In the genomic region with DNA sequence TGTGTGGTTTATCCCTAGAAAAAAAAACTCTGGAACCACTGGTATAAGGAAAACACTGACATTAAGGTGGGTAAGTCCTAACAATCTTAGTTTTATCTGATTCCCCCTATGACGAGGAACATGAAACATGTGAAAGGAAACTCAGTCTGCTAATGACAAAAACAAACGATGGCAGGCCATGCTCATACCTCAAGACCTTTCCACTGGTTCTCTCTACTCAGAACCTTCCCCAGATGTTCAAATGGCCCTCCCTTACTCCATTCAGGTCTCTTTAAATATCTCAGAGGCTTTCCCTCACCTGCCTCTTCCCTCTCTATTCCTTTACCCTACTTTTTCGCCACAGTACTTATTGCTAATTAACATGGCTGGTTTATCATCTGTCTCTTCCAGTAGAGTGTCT, we compare ENCODE assay signal across 10 cellular contexts. TPM values are rescaled to one million over a fixed set of nuclear protein-coding genes. Genes with fewer than 3 reads are reported as not detected.
DNase-seq lines count a peak whose midpoint lies in the region; ATAC-seq and TF ChIP-seq lines count a peak whose summit lies in the region.
"Had no signal": no experiment of that assay in that cellular context is flagged by ENCODE, and none has a peak within 500 bp of the region (broad histone marks: within the 10 kb centered on the region; RNA-seq: fewer than 3 reads in every experiment).

No MANE protein-coding gene starts in this region.

- H3K36me3 Mint-ChIP-seq in MCF 10A (ENCODE audit: insufficient read depth, unreplicated experiment) (no peaks in the 10 kb centered on the region), immature natural killer cell (peaks cover 0 to 6% (median 0%) of the 10 kb centered on the region in 3 donors)

- peak overlapping the region; percentile 69 for H3K4me2 ChIP-seq in SU-DHL-6 (ENCODE audit: low read depth, low read length, poor library complexity, severe bottlenecking)

- intact Hi-C loops in MCF 10A (cut with micrococcal nuclease): no loop called here
- intact Hi-C loops in breast epithelium (cut with DNase I; ENCODE audit: low total_unique reads): no loop called here

- H3K9me3 Mint-ChIP-seq in MCF 10A (ENCODE audit: unreplicated experiment): no peaks in the 10 kb centered on the region
- H3K9me3 Mint-ChIP-seq in immature natural killer cell: no peaks in the 10 kb centered on the region

- H3K4me1 Mint-ChIP-seq in MCF 10A (ENCODE audit: insufficient read depth, unreplicated experiment) (peaks cover 11% of the 10 kb centered on the region), immature natural killer cell (peaks cover 36 to 61% of the 10 kb centered on the region in 2 donors)

- H3K4me3 Mint-ChIP-seq in MCF 10A (ENCODE audit: unreplicated experiment) (peak overlapping the region; percentile 92), immature natural killer cell (peak overlapping the region; percentile 92 to 95 (median 94))

- CTCF ChIA-PET in MCF 10A (lab: Yijun Ruan, JAX): interaction anchor here (0.6 to 0.7 kb wide), 2 partner anchors 66 to 1107 kb away, joined by 4 read pairs; no protein-coding TSS in a partner anchor

- H3K36me3 ChIP-seq in breast epithelium (no peaks in the 10 kb centered on the region), SU-DHL-6 (ENCODE audit: low read length) (no peaks in the 10 kb centered on the region)

- TF ChIP-seq CTCF in MCF 10A (IDR thresholded peaks at IDR 0.05; ENCODE audit: unreplicated experiment) (no peak), breast epithelium (IDR thresholded peaks at IDR 0.05) (no peak), SU-DHL-6 (IDR thresholded peaks at IDR 0.05; ENCODE audit: insufficient read depth, low read length, poor library complexity, severe bottlenecking) (no peak)

- no peaks in the 10 kb centered on the region for H3K9me2 ChIP-seq in SU-DHL-6 (replicated peaks; ENCODE audit: insufficient read depth, low read length)

- peaks cover 0 to 9% of the 10 kb centered on the region in 2 donors for H3K4me1 ChIP-seq in breast epithelium

- POLR2A ChIA-PET in MCF 10A (lab: Yijun Ruan, JAX): no interaction called here

- BruUV-seq in MCF 10A (replicated peaks; lab: Mats Ljungman, UMichigan): no TSS peak

- no peaks in the 10 kb centered on the region for H3K9me3 ChIP-seq in breast epithelium
- no peaks in the 10 kb centered on the region for H3K9me3 ChIP-seq in SU-DHL-6 (ENCODE audit: insufficient read depth, low read length)

- peaks cover 66% of the 10 kb centered on the region for H3K79me2 ChIP-seq in SU-DHL-6 (ENCODE audit: insufficient read depth, low read length)

- H3K27ac ChIP-seq in breast epithelium: no peak overlapping the region
- H3K27ac ChIP-seq in SU-DHL-6 (ENCODE audit: low read depth, low read length): peak overlapping the region; percentile 85

- no peaks in the 10 kb centered on the region for H4K20me1 ChIP-seq in SU-DHL-6 (ENCODE audit: low read depth, low read length)

- peak overlapping the region; percentile 98 for H3K9ac ChIP-seq in SU-DHL-6 (ENCODE audit: low read length)

- H3K4me3 ChIP-seq in breast epithelium (peak overlapping the region in 1 of 3 donors; percentile 94), SU-DHL-6 (ENCODE audit: insufficient read depth, low read length, poor library complexity, severe bottlenecking) (peak overlapping the region; percentile 91)

- ATAC-seq in GM18502 (IDR thresholded peaks at IDR 0.05; ENCODE audit: poor library complexity, unreplicated experiment): no peak
- ATAC-seq: esophagus mucosa had no signal

- H3K27me3 ChIP-seq in breast epithelium (no peaks in the 10 kb centered on the region), SU-DHL-6 (ENCODE audit: low read length) (no peaks in the 10 kb centered on the region)

- no peaks in the 10 kb centered on the region for H3K27me3 Mint-ChIP-seq in MCF 10A (ENCODE audit: insufficient read depth, unreplicated experiment)
- peaks cover 0 to 12% (median 5%) of the 10 kb centered on the region in 3 donors for H3K27me3 Mint-ChIP-seq in immature natural killer cell (ENCODE audit: low read depth in 3 of 3)

- peak overlapping the region; percentile 90 for H3K27ac Mint-ChIP-seq in MCF 10A (ENCODE audit: low read depth, unreplicated experiment)
- H3K27ac Mint-ChIP-seq in immature natural killer cell: peak overlapping the region; percentile 70 to 93 (median 92)

- no peak for DNase-seq in MCF 10A (ENCODE audit: unreplicated experiment)
- DNase-seq in breast epithelium (ENCODE audit: low spot score in 2 of 2): no peak
- no peak for DNase-seq in immature natural killer cell
- no peak for DNase-seq in NCI-H82 treated with DMSO at 0.1 percent for 48 hours (lab: John Stamatoyannopoulos, UW; ENCODE audit: unreplicated experiment)
- DNase-seq in germinal center (ENCODE audit: low spot score): no peak
- no peak for DNase-seq in activated CD4-positive, alpha-beta T cell treated with anti-CD3 and anti-CD28 coated beads, Interleukin-2, amount 50 U/mL, for 4 hours
- DNase-seq: COR-L47 had no signal

- H3F3A ChIP-seq in SU-DHL-6 (ENCODE audit: insufficient read depth): no peaks in the 10 kb centered on the region; the same call in 1 of the 2 replicates

- no peak overlapping the region for H2AFZ ChIP-seq in SU-DHL-6 (ENCODE audit: low read depth, low read length, severe bottlenecking)

- TF ChIP-seq POLR2A in breast epithelium (IDR thresholded peaks at IDR 0.05): no peak

RNA-seq across cellular contexts. Expression of a gene that starts 1.6 kb away (rescaled TPM):
- total RNA-seq in MCF 10A (2022) (28.1 and 35.7 TPM in 2 replicates), breast epithelium (10 to 100 TPM; 32.0 to 34.5 (median 32.1) TPM)
- polyA plus RNA-seq in immature natural killer cell: 10 to 100 TPM; 12.3 to 20.5 (median 18.3) TPM
